ENCODE assay signal across 7 cellular contexts in genomic region chr3:128152419-128153155, GRCh38. TPM values are rescaled to one million over a fixed set of nuclear protein-coding genes. Genes with fewer than 3 reads are reported as not detected.
A peak's percentile ranks its signal among the peaks of the same experiment; 100 is the strongest.
DNase-seq lines count a peak whose midpoint lies in the region; ATAC-seq and TF ChIP-seq lines count a peak whose summit lies in the region.

No MANE protein-coding gene starts in this region.

- no peak for TF ChIP-seq CTCF in suprapubic skin (IDR thresholded peaks at IDR 0.05)

- peaks cover 9% of the 10 kb centered on the region for H3K36me3 ChIP-seq in suprapubic skin

- POLR2A ChIA-PET in activated naive CD8-positive, alpha-beta T cell treated with anti-CD3 and anti-CD28 coated beads, Interleukin-2, amount 10 ng/mL, durations not matched to agents 7 days and 5 days (lab: Charles Lee) = interaction anchor here (0.8 to 2.2 kb wide), 3 partner anchors 24 to 100 kb away, joined by 3 to 24 read pairs (median 4); partner anchors contain the start of genes RUVBL1 and SEC61A1

- peaks cover 9% of the 10 kb centered on the region for H3K4me1 Mint-ChIP-seq in activated naive CD8-positive, alpha-beta T cell treated with anti-CD3 and anti-CD28 coated beads, Interleukin-2, amount 10 ng/mL, durations not matched to agents 7 days and 5 days
- peaks cover 24 to 25% of the 10 kb centered on the region in 2 donors for H3K4me1 Mint-ChIP-seq in immature natural killer cell

- TF ChIP-seq POLR2A in suprapubic skin (IDR thresholded peaks at IDR 0.05) (no peak), GM18505 (IDR thresholded peaks at IDR 0.05; ENCODE audit: borderline replicate concordance, extremely low read depth, insufficient read depth, insufficient read length) (no peak)

- no peaks in the 10 kb centered on the region for H3K9me3 Mint-ChIP-seq in activated naive CD8-positive, alpha-beta T cell treated with anti-CD3 and anti-CD28 coated beads, Interleukin-2, amount 10 ng/mL, durations not matched to agents 7 days and 5 days
- H3K9me3 Mint-ChIP-seq in immature natural killer cell = no peaks in the 10 kb centered on the region

- DNase-seq in HT1080 (ENCODE audit: low read depth) (peak; percentile 92), immature natural killer cell (peak in 2 of 3 donors; percentile 2 to 8), suprapubic skin (ENCODE audit: low spot score in 2 of 2) (no peak)
- no peak for DNase-seq in activated naive CD8-positive, alpha-beta T cell treated with anti-CD3 and anti-CD28 coated beads, Interleukin-2, amount 10 ng/mL, durations not matched to agents 7 days and 5 days

- no peaks in the 10 kb centered on the region for H3K27me3 Mint-ChIP-seq in activated naive CD8-positive, alpha-beta T cell treated with anti-CD3 and anti-CD28 coated beads, Interleukin-2, amount 10 ng/mL, durations not matched to agents 7 days and 5 days
- H3K27me3 Mint-ChIP-seq in immature natural killer cell (ENCODE audit: low read depth in 3 of 3) = peaks cover 3 to 5% (median 4%) of the 10 kb centered on the region in 3 donors

- peak overlapping the region; percentile 95 for H3K4me3 Mint-ChIP-seq in activated naive CD8-positive, alpha-beta T cell treated with anti-CD3 and anti-CD28 coated beads, Interleukin-2, amount 10 ng/mL, durations not matched to agents 7 days and 5 days
- H3K4me3 Mint-ChIP-seq in immature natural killer cell = peak overlapping the region; percentile 80 to 96 (median 91)

- no peaks in the 10 kb centered on the region for H3K27me3 ChIP-seq in suprapubic skin

- ATAC-seq in GM19023 (IDR thresholded peaks at IDR 0.05; ENCODE audit: unreplicated experiment) (peak; percentile 48), GM18505 (IDR thresholded peaks at IDR 0.05; ENCODE audit: unreplicated experiment) (no peak), GM18861 (IDR thresholded peaks at IDR 0.05; ENCODE audit: unreplicated experiment) (no peak)
- peak; percentile 69 for ATAC-seq in activated naive CD8-positive, alpha-beta T cell treated with anti-CD3 and anti-CD28 coated beads, Interleukin-2, amount 10 ng/mL, durations not matched to agents 7 days and 5 days (ENCODE audit: low read depth)

- peaks cover 12% of the 10 kb centered on the region for H3K4me1 ChIP-seq in suprapubic skin

- peaks cover 18% of the 10 kb centered on the region for H3K36me3 Mint-ChIP-seq in activated naive CD8-positive, alpha-beta T cell treated with anti-CD3 and anti-CD28 coated beads, Interleukin-2, amount 10 ng/mL, durations not matched to agents 7 days and 5 days
- peaks cover 0 to 8% (median 2%) of the 10 kb centered on the region in 3 donors for H3K36me3 Mint-ChIP-seq in immature natural killer cell

- 60% methylated on average over 14 of the region's 29 CpGs for WGBS in suprapubic skin

- peak overlapping the region; percentile 96 for H3K27ac Mint-ChIP-seq in activated naive CD8-positive, alpha-beta T cell treated with anti-CD3 and anti-CD28 coated beads, Interleukin-2, amount 10 ng/mL, durations not matched to agents 7 days and 5 days
- H3K27ac Mint-ChIP-seq in immature natural killer cell = peak overlapping the region; percentile 82 to 96 (median 88)

- peak overlapping the region; percentile 83 for H3K27ac ChIP-seq in suprapubic skin

- TF ChIP-seq EP300 in suprapubic skin (IDR thresholded peaks at IDR 0.05) = no peak

- no peaks in the 10 kb centered on the region for H3K9me3 ChIP-seq in suprapubic skin

- H3K4me3 ChIP-seq in suprapubic skin = peak overlapping the region; percentile 87

RNA-seq across cellular contexts. Expression of gene EEFSEC, which starts 0.7 kb away (rescaled TPM):
- 8.6 and 12.3 TPM in 2 replicates for total RNA-seq in HT1080 (2014; rRNA removed; shearing (Covaris generic))
- polyA plus RNA-seq in HT1080 (2015; cell fraction: cytosol; rRNA removed) = 20.8 and 24.2 TPM in 2 replicates
- 21.5 and 24.9 TPM in 2 replicates for polyA plus RNA-seq in HT1080 (2015; cell fraction: nucleus; rRNA removed)
- 10 to 100 TPM; 22.1 to 22.7 TPM for total RNA-seq in activated naive CD8-positive, alpha-beta T cell treated with anti-CD3 and anti-CD28 coated beads, Interleukin-2, amount 10 ng/mL, durations not matched to agents 7 days and 5 days
- 10 to 100 TPM; 14.5 to 26.9 (median 26.1) TPM for polyA plus RNA-seq in immature natural killer cell
- 10 to 100 TPM; 14.3 to 19.4 (median 16.7) TPM for total RNA-seq in suprapubic skin

RNA-seq across cellular contexts. Expression of gene RUVBL1, which starts 29.0 kb away (rescaled TPM):
- total RNA-seq in HT1080 (2014; rRNA removed; shearing (Covaris generic)) = 281 and 282 TPM in 2 replicates
- 229 and 234 TPM in 2 replicates for polyA plus RNA-seq in HT1080 (2015; cell fraction: cytosol; rRNA removed)
- polyA plus RNA-seq in HT1080 (2015; cell fraction: nucleus; rRNA removed) = 213 and 218 TPM in 2 replicates
- total RNA-seq in activated naive CD8-positive, alpha-beta T cell treated with anti-CD3 and anti-CD28 coated beads, Interleukin-2, amount 10 ng/mL, durations not matched to agents 7 days and 5 days = 10 to 100 TPM; 37.0 to 37.2 TPM
- 10 to 100 TPM; 34.8 to 45.3 (median 44.3) TPM for polyA plus RNA-seq in immature natural killer cell
- 10 to 100 TPM; 16.3 to 35.6 (median 28.3) TPM for total RNA-seq in suprapubic skin

Comparison
In these comparisons a context has a peak if more than half of its experiments do, and no peak if none do; other contexts are left out.
1. ATAC-seq: peak in GM19023 (single experiment) and activated naive CD8-positive, alpha-beta T cell treated with anti-CD3 and anti-CD28 coated beads, Interleukin-2, amount 10 ng/mL, durations not matched to agents 7 days and 5 days (single experiment); none in GM18505 (single experiment) and GM18861 (single experiment).
2. DNase-seq: peak in HT1080 (single experiment) and immature natural killer cell (2 of 3); none in activated naive CD8-positive, alpha-beta T cell treated with anti-CD3 and anti-CD28 coated beads, Interleukin-2, amount 10 ng/mL, durations not matched to agents 7 days and 5 days (single experiment) and suprapubic skin (0 of 2).